Comparison of ENCODE assay signal across 11 cellular contexts in the genomic region with DNA sequence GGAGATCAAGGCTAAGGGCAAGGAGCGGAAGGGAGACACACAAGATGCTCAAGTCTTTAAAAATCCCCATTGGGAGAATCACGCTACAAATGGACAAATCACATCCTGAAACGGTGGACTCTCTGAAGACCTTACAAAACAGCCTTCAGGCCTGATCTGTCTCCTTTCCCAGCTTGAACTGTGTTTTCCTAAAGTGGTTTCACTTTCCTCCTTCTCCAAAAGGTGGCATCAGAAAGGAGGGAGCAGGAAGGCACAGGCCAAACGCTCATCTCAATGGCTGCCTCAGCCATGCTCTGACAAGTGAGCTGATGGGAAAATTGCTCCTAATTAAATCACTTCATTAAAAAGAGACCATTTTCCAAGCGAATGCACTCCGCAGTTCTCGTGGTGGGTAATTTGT. TPM values are rescaled to one million over a fixed set of nuclear protein-coding genes. Genes with fewer than 3 reads are reported as not detected.
DNase-seq lines count a peak whose midpoint lies in the region; ATAC-seq, FAIRE-seq and TF ChIP-seq lines count a peak whose summit lies in the region.
"Had no signal": no experiment of that assay in that cellular context is flagged by ENCODE, and none has a peak within 500 bp of the region (broad histone marks: within the 10 kb centered on the region; RNA-seq: fewer than 3 reads in every experiment).

No MANE protein-coding gene starts in this region.

- H3K4me1 Mint-ChIP-seq in activated naive CD8-positive, alpha-beta T cell treated with anti-CD3 and anti-CD28 coated beads, Interleukin-2, amount 50 U/mL, for 24 hours = no peaks in the 10 kb centered on the region
- H3K4me1 Mint-ChIP-seq in effector memory CD8-positive, alpha-beta T cell (ENCODE audit: low read depth in 2 of 2) = no peaks in the 10 kb centered on the region
- H3K4me1 Mint-ChIP-seq: naive B cell had no signal

- peak; percentile 98 for ATAC-seq in HepG2
- no peak for ATAC-seq in GM21619 (IDR thresholded peaks at IDR 0.05; ENCODE audit: unreplicated experiment)
- ATAC-seq in activated naive CD8-positive, alpha-beta T cell treated with anti-CD3 and anti-CD28 coated beads, Interleukin-2, amount 50 U/mL, for 24 hours = no peak
- ATAC-seq in effector memory CD8-positive, alpha-beta T cell (replicated peaks) = no peak

- H3K9ac ChIP-seq in HepG2 (ENCODE audit: insufficient read depth, low read depth, low read length) = no peak overlapping the region

- CTCF ChIA-PET in HepG2 (lab: Yijun Ruan, JAX; ENCODE audit: low intra/inter-chr PET ratio, low total read pairs) = interaction anchor here (0.8 kb wide), 1 partner anchor 15 kb away, joined by 3 read pairs; no protein-coding TSS in a partner anchor

- TF ChIP-seq CTCF in astrocyte of the cerebellum (IDR thresholded peaks at IDR 0.05; ENCODE audit: low read depth, low read length, missing control alignments) (peak; percentile 74), HepG2 (CRISPR knock-in tag; IDR thresholded peaks at IDR 0.05) (peak; percentile 46)

- no peak overlapping the region for H3K27ac Mint-ChIP-seq in activated naive CD8-positive, alpha-beta T cell treated with anti-CD3 and anti-CD28 coated beads, Interleukin-2, amount 50 U/mL, for 24 hours
- no peak overlapping the region for H3K27ac Mint-ChIP-seq in effector memory CD8-positive, alpha-beta T cell
- H3K27ac Mint-ChIP-seq: naive B cell had no signal

- no TSS peak for BruUV-seq in HepG2 (replicated peaks; lab: Mats Ljungman, UMichigan)

- TF ChIP-seq EP300 in HepG2 (IDR thresholded peaks at IDR 0.05; ENCODE audit: low read depth in 2 of 2, low read length in 2 of 2) (no peak), HepG2 (CRISPR knock-in tag; IDR thresholded peaks at IDR 0.05; ENCODE audit: borderline replicate concordance) (no peak)

- H3K27me3 Mint-ChIP-seq in activated naive CD8-positive, alpha-beta T cell treated with anti-CD3 and anti-CD28 coated beads, Interleukin-2, amount 50 U/mL, for 24 hours = peaks cover 45% of the 10 kb centered on the region
- H3K27me3 Mint-ChIP-seq in effector memory CD8-positive, alpha-beta T cell = peaks cover 54 to 72% of the 10 kb centered on the region in 2 donors

- intact Hi-C loops in HepG2 (cut with micrococcal nuclease; ENCODE audit: unreplicated experiment) = no loop called here

- H3K36me3 Mint-ChIP-seq in activated naive CD8-positive, alpha-beta T cell treated with anti-CD3 and anti-CD28 coated beads, Interleukin-2, amount 50 U/mL, for 24 hours (ENCODE audit: low read depth) = no peaks in the 10 kb centered on the region
- no peaks in the 10 kb centered on the region for H3K36me3 Mint-ChIP-seq in effector memory CD8-positive, alpha-beta T cell (ENCODE audit: insufficient read depth)
- H3K36me3 Mint-ChIP-seq: naive B cell had no signal

- no peaks in the 10 kb centered on the region for H3K9me3 ChIP-seq in HepG2 (ENCODE audit: low read length)

- no peaks in the 10 kb centered on the region for H4K20me1 ChIP-seq in HepG2 (ENCODE audit: insufficient read depth, low read length)

- no peak overlapping the region for H3K27ac ChIP-seq in HepG2 (ENCODE audit: extremely low read length, insufficient read depth, low read length)

- DNase-seq in Caki2 (ENCODE audit: low read depth) = peak; percentile 72
- peak; percentile 85 for DNase-seq in NCI-H146 (lab: John Stamatoyannopoulos, UW)
- peak; percentile 53 for DNase-seq in astrocyte of the cerebellum (ENCODE audit: low read depth)
- DNase-seq in HepG2 (ENCODE audit: low spot score) = peak; percentile 36
- DNase-seq in activated T-cell treated with anti-CD3 and anti-CD28 coated beads for 4 hours = no peak
- no peak for DNase-seq in activated naive CD8-positive, alpha-beta T cell treated with anti-CD3 and anti-CD28 coated beads, Interleukin-2, amount 50 U/mL, for 24 hours
- DNase-seq in effector memory CD8-positive, alpha-beta T cell = no peak
- DNase-seq: activated CD4-positive, CD25-positive, alpha-beta regulatory T cell; naive B cell had no signal

- H3K27me3 ChIP-seq in HepG2 (ENCODE audit: control insufficient read depth in 1 of 2, insufficient read depth in 2 of 2, low read length in 2 of 2) = peaks cover 0 to 5% of the 10 kb centered on the region in 2 experiments; a peak in 1 of 5 replicates

- H3K79me2 ChIP-seq in HepG2 (ENCODE audit: insufficient read depth, low read length) = no peaks in the 10 kb centered on the region

- H3K36me3 ChIP-seq in HepG2 (replicated peaks in 1 of 2; ENCODE audit: control insufficient read depth in 1 of 2, insufficient read depth in 2 of 2, low read length in 2 of 2) = no peaks in the 10 kb centered on the region

- H3K4me3 ChIP-seq in astrocyte of the cerebellum (ENCODE audit: low read depth, low read length) (no peak overlapping the region), HepG2 (replicated peaks in 1 of 3; ENCODE audit: insufficient read depth in 1 of 3, low read depth in 2 of 3, low read length in 3 of 3) (no peak overlapping the region; a peak in 1 of 6 replicates)

- H2AFZ ChIP-seq in HepG2 (ENCODE audit: low read length) = no peak overlapping the region

- FAIRE-seq in HepG2 (lab: Jason Lieb, UNC) = no peak
- FAIRE-seq: GM18507 had no signal

- no peak for TF ChIP-seq RAD21 in HepG2 (CRISPR knock-in tag; IDR thresholded peaks at IDR 0.05)

- POLR2A ChIA-PET in HepG2 (lab: Yijun Ruan, JAX) = no interaction called here

- TF ChIP-seq POLR2A in HepG2 (IDR thresholded peaks at IDR 0.05; ENCODE audit: insufficient read depth in 1 of 2, low read depth in 2 of 2, low read length in 2 of 2) = no peak

- H3K4me1 ChIP-seq in HepG2 (ENCODE audit: insufficient read depth, low read length) = no peaks in the 10 kb centered on the region

- in situ Hi-C loops in Caki2 (cut with HindIII; ENCODE audit: low pct_unique_long_range_greater_than_20kb, low sequenced_read_pairs) = no loop called here
- in situ Hi-C loops in astrocyte of the cerebellum (cut with HindIII; ENCODE audit: low sequenced_read_pairs) = no loop called here
- in situ Hi-C loops in HepG2 (cut with HindIII; ENCODE audit: extremely low pct_ligation_motif_present, low pct_unique_long_range_greater_than_20kb) = no loop called here

- 3% methylated on average over 7 of the region's 7 CpGs for WGBS in HepG2 (ENCODE audit: low lambda C conversion rate)

- no peak overlapping the region for H3K4me3 Mint-ChIP-seq in activated naive CD8-positive, alpha-beta T cell treated with anti-CD3 and anti-CD28 coated beads, Interleukin-2, amount 50 U/mL, for 24 hours
- no peak overlapping the region for H3K4me3 Mint-ChIP-seq in effector memory CD8-positive, alpha-beta T cell
- H3K4me3 Mint-ChIP-seq: naive B cell had no signal

- H3K9me3 Mint-ChIP-seq in activated naive CD8-positive, alpha-beta T cell treated with anti-CD3 and anti-CD28 coated beads, Interleukin-2, amount 50 U/mL, for 24 hours = no peaks in the 10 kb centered on the region
- H3K9me3 Mint-ChIP-seq in effector memory CD8-positive, alpha-beta T cell = no peaks in the 10 kb centered on the region
- H3K9me3 Mint-ChIP-seq: naive B cell had no signal

- H3K4me2 ChIP-seq in HepG2 (ENCODE audit: low read depth, low read length) = peak overlapping the region; percentile 63

TF ChIP-seq in HepG2, 621 proteins besides CTCF, POLR2A, EP300 and RAD21 (continues in another document):
- peak; percentile 78 for TF ChIP-seq ZNF7 (CRISPR knock-in tag; IDR thresholded peaks at IDR 0.05)
- TF ChIP-seq, protein P1, sequence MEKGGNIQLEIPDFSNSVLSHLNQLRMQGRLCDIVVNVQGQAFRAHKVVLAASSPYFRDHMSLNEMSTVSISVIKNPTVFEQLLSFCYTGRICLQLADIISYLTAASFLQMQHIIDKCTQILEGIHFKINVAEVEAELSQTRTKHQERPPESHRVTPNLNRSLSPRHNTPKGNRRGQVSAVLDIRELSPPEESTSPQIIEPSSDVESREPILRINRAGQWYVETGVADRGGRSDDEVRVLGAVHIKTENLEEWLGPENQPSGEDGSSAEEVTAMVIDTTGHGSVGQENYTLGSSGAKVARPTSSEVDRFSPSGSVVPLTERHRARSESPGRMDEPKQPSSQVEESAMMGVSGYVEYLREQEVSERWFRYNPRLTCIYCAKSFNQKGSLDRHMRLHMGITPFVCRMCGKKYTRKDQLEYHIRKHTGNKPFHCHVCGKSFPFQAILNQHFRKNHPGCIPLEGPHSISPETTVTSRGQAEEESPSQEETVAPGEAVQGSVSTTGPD (CRISPR knock-in tag; IDR thresholded peaks at IDR 0.05) = no peak
- no peak for TF ChIP-seq NR3C1 (CRISPR knock-in tag; IDR thresholded peaks at IDR 0.05)
- no peak for TF ChIP-seq ATRX (CRISPR knock-in tag; IDR thresholded peaks at IDR 0.05; ENCODE audit: borderline replicate concordance)
- TF ChIP-seq SMC3 (IDR thresholded peaks at IDR 0.05; ENCODE audit: low read length) = peak; percentile 15; the same call in 1 of the 2 replicates

RNA-seq across cellular contexts. Expression of a gene that starts 47.7 kb away (rescaled TPM):
- 7.4 and 8.3 TPM in 2 replicates for total RNA-seq in Caki2 (2014; rRNA removed; shearing (Covaris generic); ENCODE audit: low replicate concordance)
- 5.7 and 6.6 TPM in 2 replicates for total RNA-seq in HepG2 (2016; rRNA removed; fragmentation: Illumina TruSeq; extraction: Trizol)
- 0.53 and 0.81 TPM in 2 replicates for total RNA-seq in HepG2 (2016; cell fraction: cytosol; rRNA removed; fragmentation: Illumina TruSeq; extraction: Trizol; ENCODE audit: low read depth)
- total RNA-seq in HepG2 (2016; cell fraction: insoluble cytoplasmic fraction; rRNA removed; fragmentation: Illumina TruSeq; extraction: Trizol) = 5.6 and 6.7 TPM in 2 replicates
- total RNA-seq in HepG2 (2016; cell fraction: membrane; rRNA removed; fragmentation: Illumina TruSeq; extraction: Trizol) = 1.3 and 1.5 TPM in 2 replicates
- 8.4 and 8.5 TPM in 2 replicates for total RNA-seq in HepG2 (2016; cell fraction: nucleus; rRNA removed; fragmentation: Illumina TruSeq; extraction: Trizol)
- 4.4 and 4.8 TPM in 2 replicates for polyA plus RNA-seq in HepG2 (2011; rRNA removed)
- polyA plus RNA-seq in HepG2 (2011; cell fraction: cytosol; rRNA removed) = 2.2 and 3.6 TPM in 2 replicates
- 4.4 and 4.6 TPM in 2 replicates for polyA plus RNA-seq in HepG2 (2011; cell fraction: nucleus; rRNA removed)
- 3.8 and 4.2 TPM in 2 replicates for polyA plus RNA-seq in HepG2 (2012)
- polyA plus RNA-seq in HepG2 (2016; cell fraction: cytosol; fragmentation: Illumina TruSeq; extraction: Trizol; ENCODE audit: low read depth) = 0.15 and 0.20 TPM in 2 replicates
- polyA plus RNA-seq in HepG2 (2016; cell fraction: insoluble cytoplasmic fraction; fragmentation: Illumina TruSeq; extraction: Trizol; ENCODE audit: low read depth) = 5.4 and 5.9 TPM in 2 replicates
- 0.49 and 0.59 TPM in 2 replicates for polyA plus RNA-seq in HepG2 (2016; cell fraction: membrane; fragmentation: Illumina TruSeq; extraction: Trizol; ENCODE audit: low read depth)
- 4.6 and 5.1 TPM in 2 replicates for polyA plus RNA-seq in HepG2 (2016; cell fraction: nucleus; fragmentation: Illumina TruSeq; extraction: Trizol; ENCODE audit: insufficient read depth, low read depth)
- polyA minus RNA-seq in HepG2 (2011; rRNA and poly(A)+ RNA removed; ENCODE audit: low replicate concordance) = 7.4 and 25.4 TPM in 2 replicates
- 2.7 and 4.1 TPM in 2 replicates for polyA minus RNA-seq in HepG2 (2011; cell fraction: cytosol; rRNA and poly(A)+ RNA removed)
- polyA minus RNA-seq in HepG2 (2011; cell fraction: nucleus; rRNA and poly(A)+ RNA removed) = 24.7 and 28.3 TPM in 2 replicates

Comparison
In these comparisons a context has a peak if more than half of its experiments do, and no peak if none do; other contexts are left out.
1. DNase-seq: peak in Caki2 (single experiment), NCI-H146 (single experiment), astrocyte of the cerebellum (single experiment) and HepG2 (single experiment); none in activated T-cell treated with anti-CD3 and anti-CD28 coated beads for 4 hours (single experiment), activated naive CD8-positive, alpha-beta T cell treated with anti-CD3 and anti-CD28 coated beads, Interleukin-2, amount 50 U/mL, for 24 hours (single experiment) and effector memory CD8-positive, alpha-beta T cell (0 of 3).